Comparison of ENCODE assay signal across 21 cellular contexts in the genomic region with DNA sequence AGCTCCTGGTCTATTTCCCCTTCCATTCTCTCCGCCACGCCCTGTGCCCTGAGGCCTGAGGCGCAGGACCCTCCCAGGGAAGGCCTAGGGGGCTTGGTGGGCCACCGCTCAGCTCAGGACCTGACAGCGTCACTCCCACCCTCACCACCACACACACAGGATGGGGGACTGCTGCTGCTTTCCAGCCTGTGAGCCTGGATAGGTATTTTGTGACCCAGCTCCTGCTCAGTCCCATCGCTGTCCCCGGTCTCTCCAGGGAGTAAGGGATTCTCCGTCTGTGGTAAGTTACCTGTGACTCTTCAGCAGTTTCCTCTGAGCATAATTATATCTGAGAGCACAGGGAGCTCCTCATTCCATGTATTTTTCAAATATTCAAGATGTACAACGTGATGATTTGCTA. TPM values are rescaled to one million over a fixed set of nuclear protein-coding genes. Genes with fewer than 3 reads are reported as not detected.
DNase-seq lines count a peak whose midpoint lies in the region; ATAC-seq, FAIRE-seq and TF ChIP-seq lines count a peak whose summit lies in the region.
"Had no signal": no experiment of that assay in that cellular context is flagged by ENCODE, and none has a peak within 500 bp of the region (broad histone marks: within the 10 kb centered on the region; RNA-seq: fewer than 3 reads in every experiment).

No MANE protein-coding gene starts in this region.

- no peak for TF ChIP-seq EP300 in A549 (IDR thresholded peaks at IDR 0.05)
- TF ChIP-seq EP300 in K562 (IDR thresholded peaks at IDR 0.05; ENCODE audit: low read length): no peak

- no peak overlapping the region for H2BK120ac ChIP-seq in neuronal stem cell (ENCODE audit: low read depth, low read length)

- BruUV-seq in K562 (replicated peaks; lab: Mats Ljungman, UMichigan): no TSS peak

- H3K9me3 ChIP-seq in A549 (no peaks in the 10 kb centered on the region), K562 (replicated peaks; ENCODE audit: control insufficient read depth, insufficient read depth, low read depth, low read length) (peaks cover 3% of the 10 kb centered on the region; the same call in 1 of the 2 replicates), neuronal stem cell (replicated peaks in 1 of 2; ENCODE audit: control insufficient read depth in 2 of 2, insufficient read depth in 1 of 2, low read depth in 1 of 2, low read length in 2 of 2) (peaks cover 0 to 3% of the 10 kb centered on the region in 2 donors)
- H3K9me3 ChIP-seq: HAP-1 had no signal

- H2AFZ ChIP-seq in K562 (ENCODE audit: low read depth, low read length) (no peak overlapping the region), neuronal stem cell (ENCODE audit: low read length) (no peak overlapping the region)

- H3K23ac ChIP-seq in neuronal stem cell (ENCODE audit: low read depth, low read length, poor library complexity): no peak overlapping the region

- H3K36me3 ChIP-seq in K562 (ENCODE audit: control insufficient read depth, insufficient read depth, low read length) (no peaks in the 10 kb centered on the region), neuronal stem cell (replicated peaks in 1 of 2; ENCODE audit: control insufficient read depth in 2 of 2, insufficient read depth in 2 of 2, low read length in 2 of 2) (no peaks in the 10 kb centered on the region)
- H3K36me3 ChIP-seq: HAP-1 had no signal

- H3K27ac ChIP-seq in A549 (no peak overlapping the region), K562 (ENCODE audit: extremely low read depth, low read depth, low read length) (no peak overlapping the region), neuronal stem cell (replicated peaks; ENCODE audit: low read length) (no peak overlapping the region)

- no peak for DNase-seq in A549 (ENCODE audit: low read depth in 1 of 2, low spot score in 1 of 2)
- no peak for DNase-seq in K562 (ENCODE audit: extremely low read depth in 1 of 4, low spot score in 3 of 4)
- DNase-seq in neuronal stem cell (ENCODE audit: low spot score): no peak
- no peak for DNase-seq in NCI-H510A treated with DMSO at 0.1 percent for 48 hours (lab: John Stamatoyannopoulos, UW)
- no peak for DNase-seq in HT-29 (ENCODE audit: low spot score)
- DNase-seq: 8988T; C1 segment of cervical spinal cord; Calu3; CD4-positive, alpha-beta memory T cell; COR-L47; DMS53; DMS79 treated with DMSO at 0.1 percent for 48 hours; GOT3; HFFc6 had no signal

- no peak overlapping the region for H3K4me3 ChIP-seq in A549
- H3K4me3 ChIP-seq in K562: no peak overlapping the region
- H3K4me3 ChIP-seq in neuronal stem cell (ENCODE audit: low read length in 2 of 2): no peak overlapping the region
- H3K4me3 ChIP-seq: HAP-1 had no signal

- H3K9me1 ChIP-seq in K562 (ENCODE audit: control insufficient read depth, insufficient read depth, low read length): no peaks in the 10 kb centered on the region

- WGBS in A549 (ENCODE audit: missing lambda C conversion rate): 74% methylated on average over 7 of the region's 9 CpGs
- WGBS in K562 (ENCODE audit: insufficient coverage, low coverage, missing lambda C conversion rate): 49% methylated on average over 9 of the region's 9 CpGs
- no CpG with 5 or more reads among the region's 9 CpGs for WGBS in neuronal stem cell (ENCODE audit: extremely low coverage in 2 of 2, insufficient read length in 2 of 2, insufficient replicate concordance in 1 of 2), 2 donors

- ATAC-seq in A549 (peak; percentile 55 to 58; a peak in 5 of 6 replicates), K562 (peak; percentile 54; the same call in 2 of the 3 replicates), HG03521 (IDR thresholded peaks at IDR 0.05; ENCODE audit: unreplicated experiment) (no peak)

- no peak overlapping the region for H3K14ac ChIP-seq in neuronal stem cell (ENCODE audit: low read length)

- H3K4me2 ChIP-seq in A549 (no peak overlapping the region), K562 (ENCODE audit: insufficient read depth, low read length) (no peak overlapping the region), neuronal stem cell (ENCODE audit: insufficient read depth, low read length, poor library complexity, severe bottlenecking) (no peak overlapping the region)

- no peak overlapping the region for H4K91ac ChIP-seq in neuronal stem cell (ENCODE audit: low read depth, low read length, poor library complexity)

- no peaks in the 10 kb centered on the region for H3K79me2 ChIP-seq in K562 (ENCODE audit: control insufficient read depth, insufficient read depth, low read length)

- H3K4me1 ChIP-seq in A549: peaks cover 4% of the 10 kb centered on the region; the same call in 1 of the 3 replicates
- no peaks in the 10 kb centered on the region; a peak in 1 of 5 replicates for H3K4me1 ChIP-seq in K562 (replicated peaks in 1 of 2; ENCODE audit: control insufficient read depth in 2 of 2, insufficient read depth in 2 of 2, low read length in 2 of 2)
- peaks cover 0 to 9% of the 10 kb centered on the region in 2 donors for H3K4me1 ChIP-seq in neuronal stem cell (ENCODE audit: control insufficient read depth in 2 of 2, insufficient read depth in 1 of 2, low read depth in 1 of 2, low read length in 2 of 2)
- H3K4me1 ChIP-seq: HAP-1 had no signal

- no peak overlapping the region for H2AK5ac ChIP-seq in neuronal stem cell (ENCODE audit: low read depth, low read length)

- CTCF ChIA-PET in A549 (lab: Yijun Ruan, JAX) (interaction anchor here (0.6 to 1.7 kb wide), 5 partner anchors 8 to 1473 kb away, joined by 3 to 4 read pairs (median 4); a partner anchor contains a TSS), K562 (lab: Yijun Ruan, JAX; ENCODE audit: low intra/inter-chr PET ratio) (interaction anchor here (0.6 kb wide), 1 partner anchor 33 kb away, joined by 4 read pairs; no protein-coding TSS in a partner anchor)

- FAIRE-seq in A549 (lab: Jason Lieb, UNC): no peak
- FAIRE-seq in K562 (lab: Jason Lieb, UNC): no peak
- FAIRE-seq: G401.6, GM12892, H54 had no signal

- POLR2A ChIA-PET in A549 (lab: Yijun Ruan, JAX): no interaction called here
- POLR2A ChIA-PET in K562 (lab: Yijun Ruan, JAX): interaction anchor here (1.0 to 1.3 kb wide), 3 partner anchors 10 to 15 kb away, joined by 3 to 4 read pairs (median 4); no protein-coding TSS in a partner anchor

- no peak overlapping the region for H3K4ac ChIP-seq in neuronal stem cell (ENCODE audit: low read length)

- TF ChIP-seq CTCF in A549 (IDR thresholded peaks at IDR 0.05): no peak
- TF ChIP-seq CTCF in K562 (IDR thresholded peaks at IDR 0.05 in 2 of 3, conservative IDR thresholded peaks at IDR 0.05 in 1 of 3; ENCODE audit: insufficient read depth in 2 of 3, low read depth in 1 of 3, low read length in 3 of 3): no peak

- no peak overlapping the region for H4K8ac ChIP-seq in neuronal stem cell (ENCODE audit: low read depth, low read length)

- peak overlapping the region; percentile 77 for H3K18ac ChIP-seq in neuronal stem cell (ENCODE audit: low read length)

- no peak overlapping the region for H2BK12ac ChIP-seq in neuronal stem cell (ENCODE audit: low read length)

- TF ChIP-seq POLR2A in A549 (IDR thresholded peaks at IDR 0.05; ENCODE audit: low read length) (no peak), K562 (conservative IDR thresholded peaks at IDR 0.05) (no peak)

- H3K79me1 ChIP-seq in neuronal stem cell (ENCODE audit: low read depth, low read length): no peaks in the 10 kb centered on the region

- H2BK5ac ChIP-seq in neuronal stem cell (ENCODE audit: low read length): no peak overlapping the region

- peaks cover 10 to 15% of the 10 kb centered on the region in 2 experiments; a peak in 4 of 5 replicates for H3K27me3 ChIP-seq in K562 (ENCODE audit: control insufficient read depth in 2 of 2, insufficient read depth in 2 of 2, low read length in 2 of 2)
- H3K27me3 ChIP-seq in neuronal stem cell (ENCODE audit: control insufficient read depth in 3 of 3, insufficient read depth in 3 of 3, low read depth in 1 of 3, low read length in 3 of 3): no peaks in the 10 kb centered on the region

- in situ Hi-C loops in K562 (cut with MboI): no loop called here

- no peak overlapping the region for H2BK15ac ChIP-seq in neuronal stem cell (ENCODE audit: low read length)

- H4K20me1 ChIP-seq in K562 (replicated peaks; ENCODE audit: control insufficient read depth, insufficient read depth, low read length): no peaks in the 10 kb centered on the region

- H3K9ac ChIP-seq in K562 (ENCODE audit: insufficient read depth in 1 of 2, low read depth in 2 of 2, low read length in 2 of 2) (no peak overlapping the region; a peak in 1 of 4 replicates), neuronal stem cell (ENCODE audit: low read depth, low read length, poor library complexity) (peak overlapping the region; percentile 61)

- no peak for TF ChIP-seq RAD21 in A549 (conservative IDR thresholded peaks at IDR 0.05 in 1 of 2, IDR thresholded peaks at IDR 0.05 in 1 of 2)
- TF ChIP-seq RAD21 in K562 (CRISPR knock-in tag; conservative IDR thresholded peaks at IDR 0.05 in 1 of 2, IDR thresholded peaks at IDR 0.05 in 1 of 2): no peak

- intact Hi-C loops in K562 (cut with micrococcal nuclease): no loop called here

TF ChIP-seq in K562, 482 proteins besides CTCF, POLR2A, EP300 and RAD21 (continues in another document):
- no peak for TF ChIP-seq NELFE (IDR thresholded peaks at IDR 0.05; ENCODE audit: insufficient read depth, insufficient read length)

RNA-seq across cellular contexts. Expression of a gene that starts 16.3 kb away (rescaled TPM):
- 0.13 TPM in 1 of 2 replicates, not detected in the other for polyA plus RNA-seq in A549 (2011; rRNA removed)
- polyA plus RNA-seq in A549 (2012; cell fraction: cytosol; rRNA removed): not detected in 2 replicates
- 0.07 TPM in 1 of 2 replicates, not detected in the other for polyA plus RNA-seq in A549 (2012; cell fraction: nucleus; rRNA removed)
- not detected in 3 replicates for polyA plus RNA-seq in A549 (2017; fragmentation: RNase III; extraction: RNeasy Plus Mini Kit Qiagen cat#74134 plus additional on column Dnase treatment)
- polyA minus RNA-seq in A549 (2011; rRNA and poly(A)+ RNA removed): not detected in 2 replicates
- total RNA-seq in K562 (2011; cell fraction: chromatin; rRNA removed; ENCODE audit: low replicate concordance): not detected in 2 replicates
- not detected in 2 replicates for total RNA-seq in K562 (2011; cell fraction: nucleolus; rRNA removed)
- total RNA-seq in K562 (2011; cell fraction: nucleoplasm; rRNA removed): 0.31 TPM in 1 of 2 replicates, not detected in the other
- total RNA-seq in K562 (2014; rRNA removed): not detected in 2 replicates
- not detected in 2 replicates for total RNA-seq in K562 (2014; rRNA removed; fragmentation: Illumina TruSeq; extraction: Trizol)
- total RNA-seq in K562 (2015; rRNA removed; fragmentation: Illumina TruSeq; extraction: Trizol): not detected in 2 replicates
- total RNA-seq in K562 (2021): not detected in 2 replicates
- not detected in 2 replicates for polyA plus RNA-seq in K562 (2011; rRNA removed)
- not detected in 2 replicates for polyA plus RNA-seq in K562 (2011; cell fraction: cytosol; rRNA removed)
- polyA plus RNA-seq in K562 (2011; cell fraction: nucleus; rRNA removed): not detected in 2 replicates
- polyA plus RNA-seq in K562 (2012): 0.07 TPM in 1 of 2 replicates, not detected in the other
- not detected in 2 replicates for polyA plus RNA-seq in K562 (2014; fragmentation: Illumina TruSeq; extraction: Trizol)
- not detected for polyA plus RNA-seq in K562 (2014; fragmentation: Nextera tagmentation; extraction: Ambion mirVana)
- not detected in 2 replicates for polyA plus RNA-seq in K562 (2014; rRNA removed)
- polyA minus RNA-seq in K562 (2011; rRNA and poly(A)+ RNA removed): not detected in 2 replicates
- polyA minus RNA-seq in K562 (2011; cell fraction: cytosol; rRNA and poly(A)+ RNA removed): not detected in 2 replicates
- not detected in 2 replicates for polyA minus RNA-seq in K562 (2011; cell fraction: nucleus; rRNA and poly(A)+ RNA removed)
- 1.0 TPM for polyA plus RNA-seq in neuronal stem cell (2013, experiment 1 of 2)
- polyA plus RNA-seq in neuronal stem cell (2013, experiment 2 of 2): 0.61 TPM
- total RNA-seq in HT-29 (2014; rRNA removed; shearing (Covaris generic)): not detected in 2 replicates
- total RNA-seq: A673, Calu3, Daoy, HFFc6 had no signal
